Comparison of ENCODE assay signal across 8 cellular contexts in genomic region chr1:27527857-27528700, GRCh38. TPM values are rescaled to one million over a fixed set of nuclear protein-coding genes. Genes with fewer than 3 reads are reported as not detected.
DNase-seq lines count a peak whose midpoint lies in the region; ATAC-seq and TF ChIP-seq lines count a peak whose summit lies in the region.

No MANE protein-coding gene starts in this region.

- intact Hi-C loops in colonic mucosa (cut with DNase I) (no loop called here), lower lobe of right lung (cut with DNase I) (no loop called here)

- H3K4me3 ChIP-seq in colonic mucosa (peak overlapping the region; percentile 52), lower lobe of right lung (peak overlapping the region; percentile 60)

- H3K9me3 ChIP-seq in colonic mucosa (no peaks in the 10 kb centered on the region), lower lobe of right lung (no peaks in the 10 kb centered on the region)

- no peaks in the 10 kb centered on the region for H3K27me3 ChIP-seq in colonic mucosa
- H3K27me3 ChIP-seq in lower lobe of right lung (ENCODE audit: low read depth) = no peaks in the 10 kb centered on the region

- H3K27ac ChIP-seq in colonic mucosa (peak overlapping the region; percentile 76), lower lobe of right lung (peak overlapping the region; percentile 84)

- H3K4me1 ChIP-seq in colonic mucosa = peaks cover 27% of the 10 kb centered on the region
- H3K4me1 ChIP-seq in lower lobe of right lung = peaks cover 62% of the 10 kb centered on the region

- DNase-seq in DMS 273 (lab: John Stamatoyannopoulos, UW; ENCODE audit: unreplicated experiment) = peak; percentile 94
- DNase-seq in NCI-H1105 treated with DMSO at 0.1 percent for 48 hours (lab: John Stamatoyannopoulos, UW) = peak; percentile 93
- peak; percentile 42 for DNase-seq in activated CD4-positive, alpha-beta T cell treated with anti-CD3 and anti-CD28 coated beads for 1 hour
- peak; percentile 87 for DNase-seq in colonic mucosa
- DNase-seq in lower lobe of right lung = peak; percentile 83
- DNase-seq in stimulated activated naive CD4-positive, alpha-beta T cell (lab: John Stamatoyannopoulos, UW) = peak; percentile 54 to 64 (median 56)
- no peak for DNase-seq in OCI-M2 (lab: John Stamatoyannopoulos, UW; ENCODE audit: unreplicated experiment)

- ATAC-seq in lower lobe of right lung (peak; percentile 85 to 87), HG02840 (IDR thresholded peaks at IDR 0.05; ENCODE audit: low FRiP score, unreplicated experiment) (no peak)

- peak overlapping the region; percentile 78 to 88 for H3K9ac ChIP-seq in colonic mucosa (ENCODE audit: low read depth in 2 of 2, low read length in 2 of 2)

- TF ChIP-seq CTCF in colonic mucosa (IDR thresholded peaks at IDR 0.05) (no peak), lower lobe of right lung (IDR thresholded peaks at IDR 0.05) (peak; percentile 15)

- H3K36me3 ChIP-seq in colonic mucosa (no peaks in the 10 kb centered on the region), lower lobe of right lung (no peaks in the 10 kb centered on the region)

RNA-seq across cellular contexts. Expression of gene WASF2, which starts 38.1 kb away (rescaled TPM):
- 100 to 1,000 TPM; 120 to 168 TPM for total RNA-seq in colonic mucosa
- total RNA-seq in lower lobe of right lung = 159 TPM
